ENCODE assay signal across 8 cellular contexts in the genomic region with DNA sequence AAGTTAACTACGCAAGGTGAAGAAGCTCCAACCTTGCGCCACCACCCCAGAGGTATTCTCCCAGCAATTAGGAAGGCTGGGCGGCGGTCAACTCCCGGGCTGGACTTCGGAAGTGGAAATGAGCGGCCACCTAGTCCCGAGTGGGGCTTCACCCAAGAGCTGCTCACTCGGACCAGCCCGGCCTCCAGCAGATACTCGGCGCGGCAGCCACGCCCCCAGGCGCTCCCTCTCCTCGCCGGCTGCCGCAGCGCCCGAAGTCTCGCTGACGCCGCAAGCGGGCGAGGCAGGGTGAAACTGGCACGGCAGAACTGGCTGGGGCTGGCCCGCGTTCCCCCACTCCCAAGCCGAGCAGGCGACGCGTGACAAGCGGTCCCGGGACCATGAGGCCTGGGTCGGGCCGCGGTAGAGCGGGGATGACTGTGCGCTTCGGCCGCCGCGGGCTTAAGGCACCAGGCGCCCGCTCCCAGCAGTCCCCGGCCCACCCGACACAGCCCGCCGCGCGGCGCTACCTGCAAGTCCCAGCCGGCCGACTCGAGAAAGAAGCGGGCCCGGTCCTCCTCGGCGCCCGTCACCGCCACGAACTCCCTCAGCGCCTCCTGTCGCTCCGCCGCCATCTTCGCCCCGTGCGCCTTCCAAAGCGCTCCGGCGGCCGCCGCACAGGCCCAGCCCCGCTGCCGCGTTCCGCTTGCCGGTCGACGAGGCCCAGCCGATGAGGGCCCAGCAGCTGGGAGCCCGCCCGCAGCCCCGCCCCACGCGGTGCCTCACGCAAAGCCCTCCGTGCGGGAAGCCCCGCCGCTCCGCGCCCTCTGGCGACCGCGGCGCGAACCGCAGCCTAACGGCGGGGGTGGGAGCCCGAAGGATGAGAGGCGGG. TPM values are rescaled to one million over a fixed set of nuclear protein-coding genes. Genes with fewer than 3 reads are reported as not detected.
DNase-seq lines count a peak whose midpoint lies in the region; ATAC-seq and TF ChIP-seq lines count a peak whose summit lies in the region.

A gene (minus strand): TSS at position 639 of the 871 bp plus-strand sequence. CDS start 25 bp downstream, at position 614.

- TF ChIP-seq CTCF in esophagus muscularis mucosa (IDR thresholded peaks at IDR 0.05): peak in 2 of 3 experiments; percentile 93 to 96

- H3K9me3 Mint-ChIP-seq in activated T-cell treated with anti-CD3 and anti-CD28 coated beads, Interleukin-2, amount 50 U/mL, for 4 hours: no peaks in the 10 kb centered on the region

- 2% methylated on average over 57 of the region's 104 CpGs for WGBS in esophagus muscularis mucosa

- H3K36me3 Mint-ChIP-seq in activated T-cell treated with anti-CD3 and anti-CD28 coated beads, Interleukin-2, amount 50 U/mL, for 4 hours (ENCODE audit: insufficient read depth): peaks cover 20% of the 10 kb centered on the region

- H3K4me3 Mint-ChIP-seq in activated T-cell treated with anti-CD3 and anti-CD28 coated beads, Interleukin-2, amount 50 U/mL, for 4 hours: peak within 1 kb of the TSS; percentile 89

- intact Hi-C loops in esophagus muscularis mucosa (cut with DNase I): loop anchor here (2.0 to 10.0 kb wide), 5 partner anchors 74 to 998 kb away; a partner anchor contains a TSS

- no peak for TF ChIP-seq EP300 in esophagus muscularis mucosa (IDR thresholded peaks at IDR 0.05)

- TF ChIP-seq POLR2A in esophagus muscularis mucosa (IDR thresholded peaks at IDR 0.05; ENCODE audit: low read depth): peak; percentile 43

- ATAC-seq in GM21717 (IDR thresholded peaks at IDR 0.05; ENCODE audit: unreplicated experiment): peak; percentile 75
- ATAC-seq in activated T-cell treated with anti-CD3 and anti-CD28 coated beads, Interleukin-2, amount 50 U/mL, for 4 hours: peak; percentile 97

- peaks cover 12% of the 10 kb centered on the region for H3K27me3 Mint-ChIP-seq in activated T-cell treated with anti-CD3 and anti-CD28 coated beads, Interleukin-2, amount 50 U/mL, for 4 hours (ENCODE audit: low read depth)

- peak within 1 kb of the TSS; percentile 77 to 95 (median 85) for H3K4me3 ChIP-seq in esophagus muscularis mucosa

- peaks cover 0 to 30% (median 14%) of the 10 kb centered on the region in 4 donors for H3K36me3 ChIP-seq in esophagus muscularis mucosa

- H3K4me1 ChIP-seq in esophagus muscularis mucosa: peaks cover 36 to 63% (median 51%) of the 10 kb centered on the region in 4 donors

- H3K4me1 Mint-ChIP-seq in activated T-cell treated with anti-CD3 and anti-CD28 coated beads, Interleukin-2, amount 50 U/mL, for 4 hours (ENCODE audit: low read depth): peaks cover 47% of the 10 kb centered on the region

- DNase-seq in DMS53 treated with DMSO at 0.1 percent for 48 hours (lab: John Stamatoyannopoulos, UW; ENCODE audit: unreplicated experiment): peak; percentile 79
- peak; percentile 90 for DNase-seq in KG1 (lab: John Stamatoyannopoulos, UW)
- DNase-seq in activated T-cell treated with anti-CD3 and anti-CD28 coated beads, Interleukin-2, amount 50 U/mL, for 4 hours: peak; percentile 98
- DNase-seq in esophagus muscularis mucosa (ENCODE audit: extremely low spot score): peak; percentile 96
- peak; percentile 93 for DNase-seq in myocyte (ENCODE audit: low read depth)
- DNase-seq in stimulated activated CD8-positive, alpha-beta memory T cell treated with anti-CD3 and anti-CD28 coated beads, Interleukin-7, amount 100 ng/mL, for 48 hours (ENCODE audit: extremely low read depth in 1 of 2, low read depth in 1 of 2): peak; percentile 87 to 97

- H3K27me3 ChIP-seq in esophagus muscularis mucosa: no peaks in the 10 kb centered on the region

- H3K9me3 ChIP-seq in esophagus muscularis mucosa: no peaks in the 10 kb centered on the region

- H3K27ac ChIP-seq in esophagus muscularis mucosa (replicated peaks in 1 of 4): peak within 1 kb of the TSS; percentile 76 to 89 (median 83)

TF ChIP-seq in PFSK-1, 5 proteins besides CTCF, POLR2A, EP300 and RAD21:
- TF ChIP-seq TAF1 (IDR thresholded peaks at IDR 0.05; ENCODE audit: borderline replicate concordance, insufficient read depth, low read length) (peak; percentile 98), FOXP2 (optimal IDR thresholded peaks at IDR 0.05; ENCODE audit: borderline replicate concordance, extremely low read depth, extremely low read length, insufficient read depth) (peak; percentile 97), POLR2AphosphoS5 (IDR thresholded peaks at IDR 0.05; ENCODE audit: low read depth, low read length) (peak; percentile 70; the same call in 1 of the 2 replicates), SIN3A (IDR thresholded peaks at IDR 0.05; ENCODE audit: borderline replicate concordance, insufficient read depth, low read length) (peak; percentile 74; the same call in 1 of the 2 replicates)
- TF ChIP-seq, protein P1, sequence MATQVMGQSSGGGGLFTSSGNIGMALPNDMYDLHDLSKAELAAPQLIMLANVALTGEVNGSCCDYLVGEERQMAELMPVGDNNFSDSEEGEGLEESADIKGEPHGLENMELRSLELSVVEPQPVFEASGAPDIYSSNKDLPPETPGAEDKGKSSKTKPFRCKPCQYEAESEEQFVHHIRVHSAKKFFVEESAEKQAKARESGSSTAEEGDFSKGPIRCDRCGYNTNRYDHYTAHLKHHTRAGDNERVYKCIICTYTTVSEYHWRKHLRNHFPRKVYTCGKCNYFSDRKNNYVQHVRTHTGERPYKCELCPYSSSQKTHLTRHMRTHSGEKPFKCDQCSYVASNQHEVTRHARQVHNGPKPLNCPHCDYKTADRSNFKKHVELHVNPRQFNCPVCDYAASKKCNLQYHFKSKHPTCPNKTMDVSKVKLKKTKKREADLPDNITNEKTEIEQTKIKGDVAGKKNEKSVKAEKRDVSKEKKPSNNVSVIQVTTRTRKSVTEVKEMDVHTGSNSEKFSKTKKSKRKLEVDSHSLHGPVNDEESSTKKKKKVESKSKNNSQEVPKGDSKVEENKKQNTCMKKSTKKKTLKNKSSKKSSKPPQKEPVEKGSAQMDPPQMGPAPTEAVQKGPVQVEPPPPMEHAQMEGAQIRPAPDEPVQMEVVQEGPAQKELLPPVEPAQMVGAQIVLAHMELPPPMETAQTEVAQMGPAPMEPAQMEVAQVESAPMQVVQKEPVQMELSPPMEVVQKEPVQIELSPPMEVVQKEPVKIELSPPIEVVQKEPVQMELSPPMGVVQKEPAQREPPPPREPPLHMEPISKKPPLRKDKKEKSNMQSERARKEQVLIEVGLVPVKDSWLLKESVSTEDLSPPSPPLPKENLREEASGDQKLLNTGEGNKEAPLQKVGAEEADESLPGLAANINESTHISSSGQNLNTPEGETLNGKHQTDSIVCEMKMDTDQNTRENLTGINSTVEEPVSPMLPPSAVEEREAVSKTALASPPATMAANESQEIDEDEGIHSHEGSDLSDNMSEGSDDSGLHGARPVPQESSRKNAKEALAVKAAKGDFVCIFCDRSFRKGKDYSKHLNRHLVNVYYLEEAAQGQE (IDR thresholded peaks at IDR 0.05; ENCODE audit: insufficient read depth in 1 of 2, low read depth in 2 of 2, low read length in 2 of 2): peak in 1 of 2 experiments; percentile 66; a peak in 2 of 4 replicates
TF ChIP-seq in PFSK-1: peak in this region for 5.

RNA-seq across cellular contexts. Expression of the gene that starts here (rescaled TPM):
- polyA plus RNA-seq in PFSK-1 (2012; ENCODE audit: insufficient read length, low read depth): 119 TPM
- total RNA-seq in activated T-cell treated with anti-CD3 and anti-CD28 coated beads, Interleukin-2, amount 50 U/mL, for 4 hours: 100 to 1,000 TPM; 193 to 218 (median 208) TPM
- total RNA-seq in esophagus muscularis mucosa: 10 to 100 TPM; 33.6 to 62.4 (median 43.6) TPM
- 49.6 and 67.0 TPM in 2 replicates for total RNA-seq in myocyte
- polyA plus RNA-seq in myocyte (2012): 102 TPM

Comparison
In these comparisons a context has a peak if more than half of its experiments do, and no peak if none do; other contexts are left out.
1. Peak in every context shown above with its lines: DNase-seq, ATAC-seq, H3K4me3 ChIP-seq and H3K27ac ChIP-seq.